ENCODE assay signal across 9 cellular contexts in the genomic region with DNA sequence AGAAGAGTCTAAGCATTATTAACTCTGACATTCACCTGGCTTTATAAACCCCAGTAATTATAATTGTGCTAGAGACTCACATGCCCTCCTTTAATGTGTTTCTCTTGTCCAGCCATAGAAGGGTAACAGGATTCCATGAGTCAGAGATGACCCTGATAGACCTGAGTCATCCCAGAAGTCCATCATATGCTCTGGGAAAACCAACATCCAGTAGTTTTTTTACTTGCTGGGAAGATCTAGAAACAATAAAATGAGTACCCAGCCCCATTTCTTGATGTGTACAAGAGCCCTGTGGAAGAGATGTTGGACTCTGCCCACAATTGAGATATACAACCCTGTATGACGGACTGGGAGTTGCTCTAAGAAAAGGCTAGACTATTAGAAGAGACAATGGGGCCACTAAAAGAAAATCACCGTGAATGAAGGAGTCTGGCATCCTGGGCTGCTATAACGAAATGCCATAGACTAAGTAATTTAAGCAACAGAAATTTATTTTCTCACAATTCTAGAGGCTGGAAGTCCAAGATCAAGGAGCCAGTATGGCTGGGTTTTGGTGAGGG. TPM values are rescaled to one million over a fixed set of nuclear protein-coding genes. Genes with fewer than 3 reads are reported as not detected.
A peak's percentile ranks its signal among the peaks of the same experiment; 100 is the strongest.
DNase-seq lines count a peak whose midpoint lies in the region; ATAC-seq and TF ChIP-seq lines count a peak whose summit lies in the region.
"Had no signal": no experiment of that assay in that cellular context is flagged by ENCODE, and none has a peak within 500 bp of the region (broad histone marks: within the 10 kb centered on the region; RNA-seq: fewer than 3 reads in every experiment).

No MANE protein-coding gene starts in this region.

- H3K9me3 Mint-ChIP-seq in activated CD8-positive, alpha-beta memory T cell treated with anti-CD3 and anti-CD28 coated beads, Interleukin-2, amount 10 ng/mL, durations not matched to agents 7 days and 5 days (ENCODE audit: low read depth): no peaks in the 10 kb centered on the region
- H3K9me3 Mint-ChIP-seq: dendritic cell treated with granulocyte-macrophage colony-stimulating factor and Interleukin-4, amounts not matched to agents 40 ng/mL and 50 ng/mL, for 4 days had no signal

- H3K27ac Mint-ChIP-seq in activated CD8-positive, alpha-beta memory T cell treated with anti-CD3 and anti-CD28 coated beads, Interleukin-2, amount 10 ng/mL, durations not matched to agents 7 days and 5 days: no peak overlapping the region
- H3K27ac Mint-ChIP-seq: dendritic cell treated with granulocyte-macrophage colony-stimulating factor and Interleukin-4, amounts not matched to agents 40 ng/mL and 50 ng/mL, for 4 days had no signal

- no peaks in the 10 kb centered on the region for H3K27me3 Mint-ChIP-seq in activated CD8-positive, alpha-beta memory T cell treated with anti-CD3 and anti-CD28 coated beads, Interleukin-2, amount 10 ng/mL, durations not matched to agents 7 days and 5 days
- H3K27me3 Mint-ChIP-seq: dendritic cell treated with granulocyte-macrophage colony-stimulating factor and Interleukin-4, amounts not matched to agents 40 ng/mL and 50 ng/mL, for 4 days had no signal

- intact Hi-C loops in prostate gland (cut with DNase I) (no loop called here), heart right ventricle (cut with DNase I) (no loop called here)

- DNase-seq in EH (ENCODE audit: low read depth) (peak; percentile 93), fibroblast of peridontal ligament (ENCODE audit: extremely low read depth) (peak; percentile 82), prostate gland (ENCODE audit: low spot score) (no peak), BE2C (no peak), heart right ventricle (no peak)
- DNase-seq in activated CD8-positive, alpha-beta memory T cell treated with anti-CD3 and anti-CD28 coated beads, Interleukin-2, amount 10 ng/mL, durations not matched to agents 7 days and 5 days: no peak

- CTCF ChIA-PET in activated CD8-positive, alpha-beta memory T cell treated with anti-CD3 and anti-CD28 coated beads, Interleukin-2, amount 10 ng/mL, durations not matched to agents 7 days and 5 days (lab: Charles Lee): interaction anchor here (1.4 to 1.5 kb wide), 2 partner anchors 10 to 13 kb away, joined by 4 read pairs; no protein-coding TSS in a partner anchor

- H3K27ac ChIP-seq in prostate gland: peak overlapping the region; percentile 0 to 47
- no peak overlapping the region for H3K27ac ChIP-seq in heart right ventricle

- H3K4me1 ChIP-seq in prostate gland (replicated peaks): no peaks in the 10 kb centered on the region
- H3K4me1 ChIP-seq in BE2C: no peaks in the 10 kb centered on the region
- H3K4me1 ChIP-seq in heart right ventricle: no peaks in the 10 kb centered on the region

- H3K4me1 Mint-ChIP-seq in activated CD8-positive, alpha-beta memory T cell treated with anti-CD3 and anti-CD28 coated beads, Interleukin-2, amount 10 ng/mL, durations not matched to agents 7 days and 5 days: no peaks in the 10 kb centered on the region

- H3K9me3 ChIP-seq in prostate gland: no peaks in the 10 kb centered on the region
- no peaks in the 10 kb centered on the region for H3K9me3 ChIP-seq in BE2C
- no peaks in the 10 kb centered on the region for H3K9me3 ChIP-seq in heart right ventricle

- 84% methylated on average over 3 of the region's 3 CpGs for WGBS in prostate gland
- WGBS in heart right ventricle, 2 donors: 91 to 92% methylated on average over 3 of the region's 3 CpGs

- H3K27me3 ChIP-seq in prostate gland (replicated peaks; ENCODE audit: insufficient read depth) (no peaks in the 10 kb centered on the region), BE2C (no peaks in the 10 kb centered on the region), heart right ventricle (no peaks in the 10 kb centered on the region)

- H3K4me3 Mint-ChIP-seq in activated CD8-positive, alpha-beta memory T cell treated with anti-CD3 and anti-CD28 coated beads, Interleukin-2, amount 10 ng/mL, durations not matched to agents 7 days and 5 days: no peak overlapping the region
- H3K4me3 Mint-ChIP-seq: dendritic cell treated with granulocyte-macrophage colony-stimulating factor and Interleukin-4, amounts not matched to agents 40 ng/mL and 50 ng/mL, for 4 days had no signal

- no peaks in the 10 kb centered on the region for H3K36me3 ChIP-seq in prostate gland
- no peaks in the 10 kb centered on the region for H3K36me3 ChIP-seq in BE2C
- no peaks in the 10 kb centered on the region for H3K36me3 ChIP-seq in heart right ventricle

- ATAC-seq in SK-N-SH treated with all-trans-retinoic acid at 6 μM for 48 hours (peak; percentile 96), heart right ventricle (no peak), GM18867 (IDR thresholded peaks at IDR 0.05; ENCODE audit: unreplicated experiment) (no peak)
- ATAC-seq in activated CD8-positive, alpha-beta memory T cell treated with anti-CD3 and anti-CD28 coated beads, Interleukin-2, amount 10 ng/mL, durations not matched to agents 7 days and 5 days: no peak

- TF ChIP-seq CTCF in prostate gland (IDR thresholded peaks at IDR 0.05) (no peak), BE2C (IDR thresholded peaks at IDR 0.05; ENCODE audit: low read depth, low read length) (no peak), heart right ventricle (IDR thresholded peaks at IDR 0.05) (no peak)

- H3K4me3 ChIP-seq in prostate gland (no peak overlapping the region), BE2C (ENCODE audit: low read depth, low read length) (no peak overlapping the region), heart right ventricle (no peak overlapping the region)

- no peaks in the 10 kb centered on the region for H3K36me3 Mint-ChIP-seq in activated CD8-positive, alpha-beta memory T cell treated with anti-CD3 and anti-CD28 coated beads, Interleukin-2, amount 10 ng/mL, durations not matched to agents 7 days and 5 days

- TF ChIP-seq POLR2A in prostate gland (IDR thresholded peaks at IDR 0.05): no peak

TF ChIP-seq in SK-N-SH treated with all-trans-retinoic acid at 6 μM for 48 hours, 23 proteins besides CTCF, POLR2A, EP300 and RAD21:
- no peak for TF ChIP-seq ZNF70 (CRISPR knock-in tag; IDR thresholded peaks at IDR 0.05)
- TF ChIP-seq ZFP3 (CRISPR knock-in tag; IDR thresholded peaks at IDR 0.05): peak; percentile 61; the same call in 1 of the 2 replicates
- 0 out of 2 replicates have a peak, but pooled peaks have one; percentile 33 for TF ChIP-seq ZC3H10 (CRISPR knock-in tag; IDR thresholded peaks at IDR 0.05)
- TF ChIP-seq ISL1 (CRISPR knock-in tag; IDR thresholded peaks at IDR 0.05): peak; percentile 68
- TF ChIP-seq, protein P1, sequence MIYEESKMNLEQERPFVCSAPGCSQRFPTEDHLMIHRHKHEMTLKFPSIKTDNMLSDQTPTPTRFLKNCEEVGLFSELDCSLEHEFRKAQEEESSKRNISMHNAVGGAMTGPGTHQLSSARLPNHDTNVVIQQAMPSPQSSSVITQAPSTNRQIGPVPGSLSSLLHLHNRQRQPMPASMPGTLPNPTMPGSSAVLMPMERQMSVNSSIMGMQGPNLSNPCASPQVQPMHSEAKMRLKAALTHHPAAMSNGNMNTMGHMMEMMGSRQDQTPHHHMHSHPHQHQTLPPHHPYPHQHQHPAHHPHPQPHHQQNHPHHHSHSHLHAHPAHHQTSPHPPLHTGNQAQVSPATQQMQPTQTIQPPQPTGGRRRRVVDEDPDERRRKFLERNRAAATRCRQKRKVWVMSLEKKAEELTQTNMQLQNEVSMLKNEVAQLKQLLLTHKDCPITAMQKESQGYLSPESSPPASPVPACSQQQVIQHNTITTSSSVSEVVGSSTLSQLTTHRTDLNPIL (CRISPR knock-in tag; IDR thresholded peaks at IDR 0.05; ENCODE audit: low read depth): no peak
- TF ChIP-seq BACH2 (CRISPR knock-in tag; IDR thresholded peaks at IDR 0.05; ENCODE audit: borderline replicate concordance): no peak
TF ChIP-seq in SK-N-SH treated with all-trans-retinoic acid at 6 μM for 48 hours: peak in this region for 3.

RNA-seq across cellular contexts. Expression of a gene that starts 22.3 kb away (rescaled TPM):
- total RNA-seq in prostate gland: 10 to 100 TPM; 28.8 to 38.7 TPM
- total RNA-seq in activated CD8-positive, alpha-beta memory T cell treated with anti-CD3 and anti-CD28 coated beads, Interleukin-2, amount 10 ng/mL, durations not matched to agents 7 days and 5 days: 10 to 100 TPM; 46.1 to 52.0 TPM
- polyA plus RNA-seq in BE2C (2012; ENCODE audit: insufficient read depth, insufficient read length, low read depth): 53.9 TPM
- total RNA-seq in heart right ventricle: 10 to 100 TPM; 40.3 to 72.1 (median 52.5) TPM
- polyA plus RNA-seq in heart right ventricle: 10 to 100 TPM; 40.7 to 57.4 TPM

RNA-seq across cellular contexts. Expression of a gene that starts 56.9 kb away (rescaled TPM):
- total RNA-seq in prostate gland (100 to 1,000 TPM in 1 of 2 donors, 10 to 100 TPM in 1; 58.4 to 118 TPM), heart right ventricle (10 to 100 TPM; 45.0 to 64.7 (median 57.5) TPM)
- 100 to 1,000 TPM; 136 to 147 TPM for total RNA-seq in activated CD8-positive, alpha-beta memory T cell treated with anti-CD3 and anti-CD28 coated beads, Interleukin-2, amount 10 ng/mL, durations not matched to agents 7 days and 5 days
- 53.7 TPM for polyA plus RNA-seq in BE2C (2012; ENCODE audit: insufficient read depth, insufficient read length, low read depth)
- 10 to 100 TPM; 10.8 to 42.7 TPM for polyA plus RNA-seq in heart right ventricle

Comparison
In these comparisons a context has a peak if more than half of its experiments do, and no peak if none do; other contexts are left out.
1. DNase-seq: peak in EH (single experiment) and fibroblast of peridontal ligament (single experiment); none in prostate gland (single experiment), activated CD8-positive, alpha-beta memory T cell treated with anti-CD3 and anti-CD28 coated beads, Interleukin-2, amount 10 ng/mL, durations not matched to agents 7 days and 5 days (single experiment), BE2C (single experiment) and heart right ventricle (0 of 2).
2. H3K27ac ChIP-seq: peak in prostate gland (2 of 2); none in heart right ventricle (0 of 10).